ENCODE assay signal across 8 cellular contexts in the genomic region with DNA sequence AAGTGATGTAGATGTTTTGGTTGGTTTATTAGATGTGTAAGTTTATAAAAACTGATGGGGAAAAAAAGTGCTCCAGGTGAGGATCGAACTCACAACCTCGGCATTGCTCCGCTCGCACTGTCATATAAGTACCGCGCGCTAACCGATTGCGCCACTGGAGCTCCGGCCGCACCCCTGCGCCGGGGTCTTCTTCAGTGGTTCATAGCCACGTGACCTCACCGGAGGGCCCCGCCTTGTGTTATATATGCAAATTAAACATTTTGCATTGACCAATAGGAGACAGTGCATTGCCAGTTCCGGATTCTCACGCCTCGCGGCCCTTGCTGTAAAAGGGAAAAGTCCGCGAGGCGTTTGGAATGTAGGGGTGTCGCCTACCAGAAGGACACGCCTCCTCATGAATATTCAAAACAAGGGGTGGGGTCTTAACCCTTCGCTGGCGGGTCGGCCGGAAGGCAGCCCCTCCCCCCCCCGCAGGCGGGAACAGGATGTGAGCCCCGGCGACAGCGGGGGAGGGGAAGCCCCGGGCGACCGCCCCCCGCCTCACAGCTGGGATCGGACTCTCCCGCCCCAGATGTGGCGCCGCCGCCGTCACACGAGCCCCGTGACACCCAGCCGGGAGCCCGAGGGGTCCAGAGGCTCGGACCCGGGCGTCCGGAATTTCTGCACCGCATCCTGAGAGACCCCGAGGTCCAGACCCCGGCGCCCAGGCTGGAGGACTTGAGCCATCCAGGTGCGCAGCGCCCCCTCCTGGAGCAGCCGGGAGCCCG.
DNase-seq lines count a peak whose midpoint lies in the region; ATAC-seq and FAIRE-seq lines count a peak whose summit lies in the region.

A gene with protein sequence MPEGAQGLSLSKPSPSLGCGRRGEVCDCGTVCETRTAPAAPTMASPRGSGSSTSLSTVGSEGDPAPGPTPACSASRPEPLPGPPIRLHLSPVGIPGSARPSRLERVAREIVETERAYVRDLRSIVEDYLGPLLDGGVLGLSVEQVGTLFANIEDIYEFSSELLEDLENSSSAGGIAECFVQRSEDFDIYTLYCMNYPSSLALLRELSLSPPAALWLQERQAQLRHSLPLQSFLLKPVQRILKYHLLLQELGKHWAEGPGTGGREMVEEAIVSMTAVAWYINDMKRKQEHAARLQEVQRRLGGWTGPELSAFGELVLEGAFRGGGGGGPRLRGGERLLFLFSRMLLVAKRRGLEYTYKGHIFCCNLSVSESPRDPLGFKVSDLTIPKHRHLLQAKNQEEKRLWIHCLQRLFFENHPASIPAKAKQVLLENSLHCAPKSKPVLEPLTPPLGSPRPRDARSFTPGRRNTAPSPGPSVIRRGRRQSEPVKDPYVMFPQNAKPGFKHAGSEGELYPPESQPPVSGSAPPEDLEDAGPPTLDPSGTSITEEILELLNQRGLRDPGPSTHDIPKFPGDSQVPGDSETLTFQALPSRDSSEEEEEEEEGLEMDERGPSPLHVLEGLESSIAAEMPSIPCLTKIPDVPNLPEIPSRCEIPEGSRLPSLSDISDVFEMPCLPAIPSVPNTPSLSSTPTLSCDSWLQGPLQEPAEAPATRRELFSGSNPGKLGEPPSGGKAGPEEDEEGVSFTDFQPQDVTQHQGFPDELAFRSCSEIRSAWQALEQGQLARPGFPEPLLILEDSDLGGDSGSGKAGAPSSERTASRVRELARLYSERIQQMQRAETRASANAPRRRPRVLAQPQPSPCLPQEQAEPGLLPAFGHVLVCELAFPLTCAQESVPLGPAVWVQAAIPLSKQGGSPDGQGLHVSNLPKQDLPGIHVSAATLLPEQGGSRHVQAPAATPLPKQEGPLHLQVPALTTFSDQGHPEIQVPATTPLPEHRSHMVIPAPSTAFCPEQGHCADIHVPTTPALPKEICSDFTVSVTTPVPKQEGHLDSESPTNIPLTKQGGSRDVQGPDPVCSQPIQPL (N-terminal part only) (plus strand): TSS at position 570 of the 767 bp plus-strand sequence. CDS start 1,418 bp downstream, outside the sequence.

- peaks cover 5% of the 10 kb centered on the region for H3K9me3 Mint-ChIP-seq in central memory CD8-positive, alpha-beta T cell

- H3K4me3 Mint-ChIP-seq in central memory CD8-positive, alpha-beta T cell = peak within 1 kb of the TSS; percentile 80

- ATAC-seq in GM19025 (IDR thresholded peaks at IDR 0.05; ENCODE audit: low read depth, unreplicated experiment) (peak; percentile 48), HG03342 (IDR thresholded peaks at IDR 0.05; ENCODE audit: unreplicated experiment) (peak; percentile 48)
- peak; percentile 66 for ATAC-seq in central memory CD8-positive, alpha-beta T cell (replicated peaks; ENCODE audit: extremely low read depth, poor library complexity, severe bottlenecking)

- H3K27me3 Mint-ChIP-seq in central memory CD8-positive, alpha-beta T cell = no peaks in the 10 kb centered on the region

- DNase-seq in AG20443 (ENCODE audit: low spot score) (peak; percentile 94), NCI-H446 (lab: John Stamatoyannopoulos, UW) (peak; percentile 99 to 100)
- peak; percentile 93 for DNase-seq in activated CD4-positive, CD25-positive, alpha-beta regulatory T cell treated with anti-CD3 and anti-CD28 coated beads, Interleukin-2, amount 50 U/mL, for 16 hours (ENCODE audit: low read depth, low spot score)
- DNase-seq in central memory CD8-positive, alpha-beta T cell (ENCODE audit: low spot score in 2 of 2) = peak; percentile 99
- DNase-seq in stimulated activated CD4-positive, alpha-beta T cell treated with anti-CD3 and anti-CD28 coated beads, Interleukin-12 subunit alpha, Interleukin-12 subunit beta, amount 100 ng/mL, for 4 hours = peak; percentile 98

- peak; percentile 83 for FAIRE-seq in islet of Langerhans (lab: Jason Lieb, UNC)

- H3K36me3 Mint-ChIP-seq in central memory CD8-positive, alpha-beta T cell (ENCODE audit: insufficient read depth) = peaks cover 69% of the 10 kb centered on the region

- H3K4me1 Mint-ChIP-seq in central memory CD8-positive, alpha-beta T cell = peaks cover 58% of the 10 kb centered on the region

- H3K27ac Mint-ChIP-seq in central memory CD8-positive, alpha-beta T cell (ENCODE audit: low read depth) = peak within 1 kb of the TSS; percentile 100

Comparison
In these comparisons a context has a peak if more than half of its experiments do, and no peak if none do; other contexts are left out.
1. Peak in every context shown above with its lines: DNase-seq and ATAC-seq.